Comparison of ENCODE assay signal across 14 cellular contexts in the genomic region with DNA sequence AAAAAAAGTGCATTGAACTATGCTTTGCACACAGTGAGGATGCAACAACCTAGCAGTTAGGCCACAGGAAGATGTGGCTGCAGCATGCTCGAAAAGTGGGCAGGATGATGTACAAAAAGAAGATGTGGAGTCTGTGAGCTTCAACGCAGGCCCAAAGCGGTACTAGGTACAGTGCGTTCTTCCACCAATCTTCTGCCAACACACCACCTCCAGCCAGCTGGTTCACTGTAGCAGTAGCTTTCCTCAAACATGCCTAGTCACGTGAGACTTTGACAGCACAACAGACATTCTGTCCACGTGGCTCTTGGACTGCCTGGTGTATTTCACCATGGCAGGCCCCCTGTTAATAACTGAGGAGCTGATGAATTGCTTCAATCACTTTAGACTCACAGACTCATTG.
DNase-seq lines count a peak whose midpoint lies in the region.
"Had no signal": no experiment of that assay in that cellular context is flagged by ENCODE, and none has a peak within 500 bp of the region (broad histone marks: within the 10 kb centered on the region; RNA-seq: fewer than 3 reads in every experiment).

No MANE protein-coding gene starts in this region.

- peak; percentile 21 for DNase-seq in NCI-H1694 treated with DMSO at 0.1 percent for 48 hours (lab: John Stamatoyannopoulos, UW)
- peak; percentile 22 for DNase-seq in NCI-H69 (lab: John Stamatoyannopoulos, UW)
- DNase-seq in inferior parietal cortex (ENCODE audit: extremely low spot score) = peak; percentile 38
- peak; percentile 52 for DNase-seq in superior temporal gyrus (ENCODE audit: extremely low spot score)
- DNase-seq in NCI-H2107 (lab: John Stamatoyannopoulos, UW) = no peak
- no peak for DNase-seq in kidney glomerular epithelial cell (lab: John Stamatoyannopoulos, UW)
- DNase-seq in activated CD8-positive, alpha-beta memory T cell treated with anti-CD3 and anti-CD28 coated beads for 24 hours = no peak
- no peak for DNase-seq in NCI-H526 (lab: John Stamatoyannopoulos, UW)
- DNase-seq: AML-193; Calu3; CD8-positive, alpha-beta T cell; H7; HFFc6; IMR-90 had no signal

Comparison
In these comparisons a context has a peak if more than half of its experiments do, and no peak if none do; other contexts are left out.
1. DNase-seq: peak in NCI-H1694 treated with DMSO at 0.1 percent for 48 hours (single experiment), NCI-H69 (single experiment), inferior parietal cortex (single experiment) and superior temporal gyrus (single experiment); none in NCI-H2107 (single experiment), kidney glomerular epithelial cell (single experiment), activated CD8-positive, alpha-beta memory T cell treated with anti-CD3 and anti-CD28 coated beads for 24 hours (single experiment) and NCI-H526 (0 of 2).